8 cellular contexts compared by ENCODE assay signal in genomic region chr7:68030530-68030929, GRCh38.
"Had no signal": no experiment of that assay in that cellular context is flagged by ENCODE, and none has a peak within 500 bp of the region (broad histone marks: within the 10 kb centered on the region; RNA-seq: fewer than 3 reads in every experiment).

No MANE protein-coding gene starts in this region.

- ATAC-seq: HepG2, K562 had no signal

- H3K9ac ChIP-seq: KMS-11 had no signal

- FAIRE-seq: HepG2, HTR-8/SVneo, K562 had no signal

- H3K27ac ChIP-seq: HL-60, KMS-11 had no signal

- DNase-seq: IMR-90, KBM-7, KG1 had no signal

- H3K4me2 ChIP-seq: KMS-11 had no signal

- H3K4me3 ChIP-seq: K562 had no signal
